Comparison of ENCODE assay signal across 13 cellular contexts in the genomic region with DNA sequence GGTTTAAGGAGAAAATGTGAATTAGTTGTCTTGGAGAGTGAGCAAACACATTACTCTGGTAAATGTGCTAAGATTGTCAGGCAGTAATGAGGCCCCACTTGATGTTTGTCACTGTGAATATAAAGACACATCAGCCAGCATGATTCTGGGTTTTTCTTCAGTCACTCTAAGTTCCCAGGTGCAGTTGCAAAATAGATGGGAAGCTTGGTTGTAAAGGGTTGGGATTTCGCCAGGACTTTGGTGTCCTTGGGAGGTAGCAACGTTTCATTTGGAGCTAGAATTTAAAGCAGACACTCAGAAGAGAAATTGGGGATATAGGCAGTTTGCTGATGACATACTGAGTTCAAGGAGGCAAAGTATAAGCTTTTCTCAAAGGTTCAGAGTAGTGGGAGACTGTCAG.
"Had no signal": no experiment of that assay in that cellular context is flagged by ENCODE, and none has a peak within 500 bp of the region (broad histone marks: within the 10 kb centered on the region; RNA-seq: fewer than 3 reads in every experiment).

No MANE protein-coding gene starts in this region.

- H3K27me3 Mint-ChIP-seq: activated naive CD4-positive, alpha-beta T cell treated with anti-CD3 and anti-CD28 coated beads, Interleukin-2, amount 10 ng/mL, durations not matched to agents 7 days and 5 days had no signal

- H3K9me3 Mint-ChIP-seq: activated naive CD4-positive, alpha-beta T cell treated with anti-CD3 and anti-CD28 coated beads, Interleukin-2, amount 10 ng/mL, durations not matched to agents 7 days and 5 days; activated T-helper 2 cell treated with anti-CD3 and anti-CD28 coated beads, Interferon-gamma antibody, Interleukin-2, Interleukin-4, amounts not matched to agents 10 μg/mL and 5 μg/mL and 100 μg/mL, durations not matched to agents 14 hours and 24 hours and 36 hours had no signal

- H3K9ac ChIP-seq: parathyroid adenoma had no signal

- FAIRE-seq: kidney had no signal

- DNase-seq: activated naive CD4-positive, alpha-beta T cell treated with anti-CD3 and anti-CD28 coated beads, Interleukin-2, amount 10 ng/mL, durations not matched to agents 7 days and 5 days; amniotic stem cell; brain microvascular endothelial cell; cerebellar nuclear complex; dermis blood vessel endothelial cell; kidney; midbrain had no signal

- H3K79me2 ChIP-seq: parathyroid adenoma had no signal

- H3K36me3 ChIP-seq: brain microvascular endothelial cell had no signal

- H3K4me2 ChIP-seq: smooth muscle cell had no signal

- H3K9me3 ChIP-seq: right atrium auricular region, tibial nerve had no signal

- H3K27ac Mint-ChIP-seq: activated naive CD4-positive, alpha-beta T cell treated with anti-CD3 and anti-CD28 coated beads, Interleukin-2, amount 10 ng/mL, durations not matched to agents 7 days and 5 days; activated T-helper 2 cell treated with anti-CD3 and anti-CD28 coated beads, Interferon-gamma antibody, Interleukin-2, Interleukin-4, amounts not matched to agents 10 μg/mL and 5 μg/mL and 100 μg/mL, durations not matched to agents 14 hours and 24 hours and 36 hours had no signal

- H3K27ac ChIP-seq: brain microvascular endothelial cell, parathyroid adenoma, right atrium auricular region, tibial nerve had no signal

- H3K4me3 ChIP-seq: right atrium auricular region, smooth muscle cell, tibial nerve had no signal

- H3K27me3 ChIP-seq: brain microvascular endothelial cell, right atrium auricular region, tibial nerve had no signal

- ATAC-seq: activated CD4-positive, CD25-positive, alpha-beta regulatory T cell treated with anti-CD3 and anti-CD28 coated beads, Interleukin-2, amount 50 U/mL, for 24 hours had no signal

- H3K4me3 Mint-ChIP-seq: activated naive CD4-positive, alpha-beta T cell treated with anti-CD3 and anti-CD28 coated beads, Interleukin-2, amount 10 ng/mL, durations not matched to agents 7 days and 5 days had no signal

- H3K4me1 Mint-ChIP-seq: activated naive CD4-positive, alpha-beta T cell treated with anti-CD3 and anti-CD28 coated beads, Interleukin-2, amount 10 ng/mL, durations not matched to agents 7 days and 5 days had no signal

- H2AFZ ChIP-seq: parathyroid adenoma had no signal
